ENCODE assay signal across 19 cellular contexts in genomic region chr11:121576531-121576930, GRCh38.
DNase-seq lines count a peak whose midpoint lies in the region; ATAC-seq and TF ChIP-seq lines count a peak whose summit lies in the region.
"Had no signal": no experiment of that assay in that cellular context is flagged by ENCODE, and none has a peak within 500 bp of the region (broad histone marks: within the 10 kb centered on the region; RNA-seq: fewer than 3 reads in every experiment).

No MANE protein-coding gene starts in this region.

- H4K20me1 ChIP-seq in OCI-LY7 (ENCODE audit: insufficient read depth, low read length): no peaks in the 10 kb centered on the region

- H3K27me3 Mint-ChIP-seq in CD4-positive, alpha-beta memory T cell: no peaks in the 10 kb centered on the region
- H3K27me3 Mint-ChIP-seq in stimulated activated memory B cell treated with anti-CD40 and anti-IgM and Interleukin-4, amounts not matched to agents 10 μg/mL and 1 μg/mL and 100 μg/mL, for 72 hours: peaks cover 64% of the 10 kb centered on the region
- H3K27me3 Mint-ChIP-seq: progenitor cell of endocrine pancreas had no signal

- peaks cover 0 to 5% (median 0%) of the 10 kb centered on the region in 8 donors for H3K9me3 Mint-ChIP-seq in CD4-positive, alpha-beta memory T cell
- peaks cover 8% of the 10 kb centered on the region for H3K9me3 Mint-ChIP-seq in stimulated activated memory B cell treated with anti-CD40 and anti-IgM and Interleukin-4, amounts not matched to agents 10 μg/mL and 1 μg/mL and 100 μg/mL, for 72 hours

- peaks cover 8% of the 10 kb centered on the region; the same call in 1 of the 2 replicates for H3K79me2 ChIP-seq in OCI-LY7 (ENCODE audit: insufficient read depth, low read depth, low read length)

- peaks cover 83% of the 10 kb centered on the region for H3K36me3 ChIP-seq in CD4-positive, alpha-beta memory T cell (ENCODE audit: insufficient read depth, low read length)
- H3K36me3 ChIP-seq in OCI-LY7 (ENCODE audit: insufficient read depth, low read length) (peaks cover 100% of the 10 kb centered on the region), lower lobe of right lung (no peaks in the 10 kb centered on the region)
- H3K36me3 ChIP-seq: SJSA1 had no signal

- CTCF ChIA-PET in CD4-positive, alpha-beta memory T cell (lab: Charles Lee; ENCODE audit: partially characterized antibody): interaction anchor here (1.2 to 2.2 kb wide), 4 partner anchors 12 to 257 kb away, joined by 3 to 11 read pairs (median 4); no protein-coding TSS in a partner anchor
- CTCF ChIA-PET in OCI-LY7 (lab: Charles Lee; ENCODE audit: unreplicated experiment): interaction anchor here (1.0 kb wide), 1 partner anchor 127 kb away, joined by 3 read pairs; no protein-coding TSS in a partner anchor

- H3K36me3 Mint-ChIP-seq in CD4-positive, alpha-beta memory T cell: peaks cover 96% of the 10 kb centered on the region in 2 donors
- peaks cover 42% of the 10 kb centered on the region for H3K36me3 Mint-ChIP-seq in stimulated activated memory B cell treated with anti-CD40 and anti-IgM and Interleukin-4, amounts not matched to agents 10 μg/mL and 1 μg/mL and 100 μg/mL, for 72 hours

- H3K4me1 Mint-ChIP-seq in CD4-positive, alpha-beta memory T cell: peaks cover 9 to 31% (median 12%) of the 10 kb centered on the region in 4 donors
- peaks cover 27% of the 10 kb centered on the region for H3K4me1 Mint-ChIP-seq in stimulated activated memory B cell treated with anti-CD40 and anti-IgM and Interleukin-4, amounts not matched to agents 10 μg/mL and 1 μg/mL and 100 μg/mL, for 72 hours

- BruUV-seq in OCI-LY7 (replicated peaks; lab: Mats Ljungman, UMichigan): no TSS peak

- no peak for DNase-seq in CD4-positive, alpha-beta memory T cell
- no peak for DNase-seq in OCI-LY7 (ENCODE audit: low spot score)
- DNase-seq in lower lobe of right lung: no peak
- no peak for DNase-seq in stimulated activated CD4-positive, alpha-beta T cell treated with anti-CD3 and anti-CD28 coated beads, Interleukin-2, amount 100 ng/mL, for 24 hours
- DNase-seq in inferior parietal cortex (ENCODE audit: extremely low spot score): no peak
- DNase-seq in stimulated activated CD4-positive, alpha-beta T cell treated with anti-CD3 and anti-CD28 coated beads, Interleukin-4, amount 100 ng/mL, for 4 hours: no peak
- no peak for DNase-seq in activated gamma-delta T cell (lab: John Stamatoyannopoulos, UW)
- DNase-seq: Calu3; GDM1; GOT3; KG1; NCI-H1105; NCI-H2171; PC-3; stimulated activated naive CD4-positive, alpha-beta T cell had no signal

- intact Hi-C loops in CD4-positive, alpha-beta memory T cell (cut with micrococcal nuclease): no loop called here
- intact Hi-C loops in OCI-LY7 (cut with micrococcal nuclease; ENCODE audit: unreplicated experiment) (no loop called here), lower lobe of right lung (cut with DNase I) (no loop called here)

- peak overlapping the region in 5 of 7 donors; percentile 28 to 73 (median 48) for H3K27ac Mint-ChIP-seq in CD4-positive, alpha-beta memory T cell
- peak overlapping the region; percentile 84 for H3K27ac Mint-ChIP-seq in stimulated activated memory B cell treated with anti-CD40 and anti-IgM and Interleukin-4, amounts not matched to agents 10 μg/mL and 1 μg/mL and 100 μg/mL, for 72 hours
- H3K27ac Mint-ChIP-seq: progenitor cell of endocrine pancreas; T-helper 2 cell treated with Interferon-gamma antibody and Interleukin-4, amounts not matched to agents 5 μg/mL and 100 μg/mL, for 36 hours had no signal

- TF ChIP-seq CTCF in OCI-LY7 (conservative IDR thresholded peaks at IDR 0.05; ENCODE audit: low read length): no peak
- no peak for TF ChIP-seq CTCF in lower lobe of right lung (IDR thresholded peaks at IDR 0.05)

- POLR2A ChIA-PET in CD4-positive, alpha-beta memory T cell (lab: Charles Lee; ENCODE audit: partially characterized antibody): interaction anchor here (1.0 kb wide), 1 partner anchor 16 kb away, joined by 4 read pairs; no protein-coding TSS in a partner anchor
- POLR2A ChIA-PET in OCI-LY7 (lab: Charles Lee): interaction anchor here (0.6 to 1.9 kb wide), 2 partner anchors 28 to 65 kb away, joined by 3 to 5 read pairs; no protein-coding TSS in a partner anchor

- H3K9me3 ChIP-seq in CD4-positive, alpha-beta memory T cell (ENCODE audit: control insufficient read depth in 1 of 2, low read length in 2 of 2): no peaks in the 10 kb centered on the region
- H3K9me3 ChIP-seq in OCI-LY7 (ENCODE audit: low read length) (no peaks in the 10 kb centered on the region), lower lobe of right lung (no peaks in the 10 kb centered on the region)
- H3K9me3 ChIP-seq: SJSA1 had no signal

- H2AFZ ChIP-seq in OCI-LY7 (ENCODE audit: low read length): no peak overlapping the region

- H3K4me3 ChIP-seq in CD4-positive, alpha-beta memory T cell (ENCODE audit: low read length in 2 of 2): no peak overlapping the region
- H3K4me3 ChIP-seq in OCI-LY7 (ENCODE audit: low read depth, low read length, poor library complexity, severe bottlenecking) (no peak overlapping the region), lower lobe of right lung (no peak overlapping the region)
- H3K4me3 ChIP-seq: SJSA1 had no signal

- no peak overlapping the region for H3K4me3 Mint-ChIP-seq in CD4-positive, alpha-beta memory T cell
- no peak overlapping the region for H3K4me3 Mint-ChIP-seq in stimulated activated memory B cell treated with anti-CD40 and anti-IgM and Interleukin-4, amounts not matched to agents 10 μg/mL and 1 μg/mL and 100 μg/mL, for 72 hours
- H3K4me3 Mint-ChIP-seq: T-helper 2 cell treated with Interferon-gamma antibody and Interleukin-4, amounts not matched to agents 5 μg/mL and 100 μg/mL, for 36 hours had no signal

- peaks cover 10% of the 10 kb centered on the region for H3K4me1 ChIP-seq in CD4-positive, alpha-beta memory T cell (ENCODE audit: insufficient read depth, low read length)
- H3K4me1 ChIP-seq in OCI-LY7 (ENCODE audit: insufficient read depth, low read length, poor library complexity, severe bottlenecking) (peaks cover 25% of the 10 kb centered on the region), lower lobe of right lung (peaks cover 47% of the 10 kb centered on the region)
- H3K4me1 ChIP-seq: SJSA1 had no signal

- H3K9me2 ChIP-seq in OCI-LY7 (ENCODE audit: insufficient read depth, low read length): no peaks in the 10 kb centered on the region

- peak; percentile 52 to 65 for ATAC-seq in lower lobe of right lung
- ATAC-seq in stimulated activated memory B cell treated with anti-CD40 and anti-IgM and Interleukin-4, amounts not matched to agents 10 μg/mL and 1 μg/mL and 100 μg/mL, for 72 hours: no peak
- ATAC-seq: PC-3 had no signal

- no peaks in the 10 kb centered on the region for H3K27me3 ChIP-seq in CD4-positive, alpha-beta memory T cell (ENCODE audit: insufficient read depth, low read length)
- no peaks in the 10 kb centered on the region for H3K27me3 ChIP-seq in lower lobe of right lung (ENCODE audit: low read depth)
- H3K27me3 ChIP-seq: SJSA1 had no signal

- no peak overlapping the region for H3K27ac ChIP-seq in CD4-positive, alpha-beta memory T cell (ENCODE audit: low read depth, low read length)
- H3K27ac ChIP-seq in OCI-LY7 (ENCODE audit: low read depth, low read length, poor library complexity, severe bottlenecking): peak overlapping the region; percentile 25
- H3K27ac ChIP-seq in lower lobe of right lung: no peak overlapping the region
- H3K27ac ChIP-seq: SJSA1 had no signal

- no peak overlapping the region for H3K4me2 ChIP-seq in OCI-LY7 (ENCODE audit: low read length)
